Comparison of ENCODE assay signal across 1 cellular context in the genomic region with DNA sequence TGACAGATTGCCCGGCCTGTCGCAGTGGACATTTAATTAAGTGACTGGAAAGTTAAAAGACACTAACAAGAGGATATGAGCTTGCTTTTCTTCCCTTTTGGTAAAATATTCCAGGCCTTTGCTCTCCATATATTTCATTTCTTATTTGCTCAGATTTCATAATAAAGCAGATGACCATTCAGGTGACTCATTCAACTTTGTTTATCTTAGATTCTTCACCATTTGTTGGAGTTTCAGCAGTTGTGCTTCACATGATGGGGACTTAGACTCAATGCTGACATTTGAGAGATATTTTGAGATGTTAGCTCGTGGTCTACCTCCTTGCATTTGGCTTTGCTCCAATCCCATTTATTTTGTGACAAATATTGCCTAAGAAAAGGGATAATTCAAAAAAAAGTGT.
A peak's percentile ranks its signal among the peaks of the same experiment; 100 is the strongest.
TF ChIP-seq lines count a peak whose summit lies in the region.

No MANE protein-coding gene starts in this region.

TF ChIP-seq in endothelial cell of umbilical vein, 7 proteins besides CTCF, POLR2A, EP300 and RAD21 (continued from another document):
- peak; percentile 73 for TF ChIP-seq JUN (IDR thresholded peaks at IDR 0.05; ENCODE audit: borderline replicate concordance, insufficient read depth, insufficient read length, low read depth)
- no peak for TF ChIP-seq GATA2 (IDR thresholded peaks at IDR 0.05; ENCODE audit: insufficient read depth, insufficient read length, low read depth, low read length)
- TF ChIP-seq MYC (IDR thresholded peaks at IDR 0.05; ENCODE audit: low read depth, low read length): no peak
